24 cellular contexts compared by ENCODE assay signal in the genomic region with DNA sequence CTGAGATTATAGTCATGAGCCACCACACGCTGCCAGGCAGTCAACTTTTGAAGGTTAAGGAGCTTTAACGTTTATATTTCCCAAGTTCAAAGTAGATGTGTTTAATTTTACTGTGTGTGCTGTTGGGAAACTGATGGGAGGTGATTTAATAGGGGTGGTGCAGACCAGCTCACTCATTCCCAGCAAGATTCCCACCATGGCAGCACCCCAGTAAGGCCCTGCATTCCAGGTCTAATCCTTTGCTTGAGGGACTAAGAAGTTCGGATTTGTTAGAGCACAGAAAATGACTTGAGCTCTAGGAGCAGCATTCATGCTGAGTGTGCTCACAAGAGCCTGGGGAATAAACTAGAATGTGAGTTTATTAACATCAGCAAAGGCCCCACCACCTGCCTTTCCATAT. TPM values are rescaled to one million over a fixed set of nuclear protein-coding genes. Genes with fewer than 3 reads are reported as not detected.
A peak's percentile ranks its signal among the peaks of the same experiment; 100 is the strongest.
DNase-seq lines count a peak whose midpoint lies in the region; ATAC-seq and TF ChIP-seq lines count a peak whose summit lies in the region.
"Had no signal": no experiment of that assay in that cellular context is flagged by ENCODE, and none has a peak within 500 bp of the region (broad histone marks: within the 10 kb centered on the region; RNA-seq: fewer than 3 reads in every experiment).

No MANE protein-coding gene starts in this region.

- H3K36me3 ChIP-seq in ascending aorta (peaks cover 3 to 5% of the 10 kb centered on the region in 2 donors), gastroesophageal sphincter (peaks cover 0 to 56% of the 10 kb centered on the region in 2 donors), skeletal muscle satellite cell (ENCODE audit: insufficient read depth, low read length) (peaks cover 20% of the 10 kb centered on the region)
- H3K36me3 ChIP-seq: MG63 had no signal

- no peak overlapping the region for H3K4me3 ChIP-seq in AG04450 (ENCODE audit: low read depth, low read length)
- no peak overlapping the region for H3K4me3 ChIP-seq in ascending aorta
- no peak overlapping the region for H3K4me3 ChIP-seq in gastroesophageal sphincter
- no peak overlapping the region for H3K4me3 ChIP-seq in skeletal muscle satellite cell (ENCODE audit: low read length)
- H3K4me3 ChIP-seq: GM12878, MG63, SK-N-MC had no signal

- peaks cover 6 to 16% of the 10 kb centered on the region in 2 donors for H3K4me1 ChIP-seq in ascending aorta
- peaks cover 0 to 14% (median 11%) of the 10 kb centered on the region in 3 donors for H3K4me1 ChIP-seq in gastroesophageal sphincter
- H3K4me1 ChIP-seq in skeletal muscle satellite cell (ENCODE audit: control insufficient read depth, insufficient read depth, low read length): peaks cover 25% of the 10 kb centered on the region

- 58 to 71% methylated on average over 1 to 3 of the region's 3 CpGs for WGBS in gastroesophageal sphincter (ENCODE audit: low coverage in 1 of 2), 2 donors

- DNase-seq in AG04450 (ENCODE audit: low read depth, low spot score) (no peak), ascending aorta (ENCODE audit: low spot score in 2 of 2) (no peak), DMS153 treated with DMSO at 0.1 percent for 48 hours (lab: John Stamatoyannopoulos, UW; ENCODE audit: unreplicated experiment) (no peak), GDM1 (lab: John Stamatoyannopoulos, UW) (no peak)
- DNase-seq: CD4-positive, alpha-beta T cell; DMS153; HFFc6; MG63; NCI-H1092 treated with DMSO at 0.1 percent for 48 hours; NCI-H2081 treated with DMSO at 0.1 percent for 48 hours; NCI-H446 treated with DMSO at 0.1 percent for 48 hours; NCI-H69; SHP77 had no signal

- H3K9me3 ChIP-seq in AG04450 (ENCODE audit: control insufficient read depth, insufficient read depth, low read length): no peaks in the 10 kb centered on the region
- no peaks in the 10 kb centered on the region for H3K9me3 ChIP-seq in ascending aorta
- H3K9me3 ChIP-seq in gastroesophageal sphincter: no peaks in the 10 kb centered on the region
- H3K9me3 ChIP-seq in skeletal muscle satellite cell (replicated peaks; ENCODE audit: low read length): no peaks in the 10 kb centered on the region
- H3K9me3 ChIP-seq: MG63 had no signal

- peak overlapping the region; percentile 7 for H3K4me2 ChIP-seq in skeletal muscle satellite cell (ENCODE audit: low read length)

- intact Hi-C loops in ascending aorta (cut with DNase I): loop anchor here (2.0 kb wide), 1 partner anchor 25 kb away; a partner anchor contains a TSS

- H3K27me3 ChIP-seq in AG04450 (ENCODE audit: control insufficient read depth, insufficient read depth, low read length): no peaks in the 10 kb centered on the region
- H3K27me3 ChIP-seq in ascending aorta: no peaks in the 10 kb centered on the region
- H3K27me3 ChIP-seq in gastroesophageal sphincter: no peaks in the 10 kb centered on the region
- H3K27me3 ChIP-seq in skeletal muscle satellite cell (ENCODE audit: control insufficient read depth, insufficient read depth, low read length): no peaks in the 10 kb centered on the region
- H3K27me3 ChIP-seq: MG63 had no signal

- no peak overlapping the region for H3K9ac ChIP-seq in skeletal muscle satellite cell (ENCODE audit: low read depth, low read length)

- TF ChIP-seq CTCF in AG04450 (IDR thresholded peaks at IDR 0.05; ENCODE audit: low read depth, low read length) (no peak), ascending aorta (IDR thresholded peaks at IDR 0.05) (no peak), gastroesophageal sphincter (IDR thresholded peaks at IDR 0.05) (no peak)

- H3K27ac ChIP-seq in AG04450 (ENCODE audit: low read depth, low read length): peak overlapping the region; percentile 43
- peak overlapping the region; percentile 73 to 78 for H3K27ac ChIP-seq in ascending aorta
- peak overlapping the region in 3 of 4 donors; percentile 22 to 78 (median 75) for H3K27ac ChIP-seq in gastroesophageal sphincter
- H3K27ac ChIP-seq: HL-60, SK-N-MC had no signal

- ATAC-seq in gastroesophageal sphincter: no peak
- ATAC-seq in GM18867 (IDR thresholded peaks at IDR 0.05; ENCODE audit: unreplicated experiment): no peak
- no peak for ATAC-seq in activated CD4-positive, CD25-positive, alpha-beta regulatory T cell treated with anti-CD3 and anti-CD28 coated beads, Interleukin-2, amount 50 U/mL, for 24 hours
- ATAC-seq: GM12878 had no signal

- no peak for TF ChIP-seq POLR2A in gastroesophageal sphincter (IDR thresholded peaks at IDR 0.05)

- POLR2A ChIA-PET in AG04450 (lab: Yijun Ruan, JAX): no interaction called here

- no peak for TF ChIP-seq EP300 in gastroesophageal sphincter (IDR thresholded peaks at IDR 0.05)

- CTCF ChIA-PET in AG04450 (lab: Charles Lee): interaction anchor here (1.7 to 1.9 kb wide), 2 partner anchors 30 to 374 kb away, joined by 6 to 7 read pairs; no protein-coding TSS in a partner anchor

RNA-seq across cellular contexts. Expression of a gene that starts 25.2 kb away (rescaled TPM):
- 8.9 and 11.0 TPM in 2 replicates for polyA plus RNA-seq in AG04450 (2011; rRNA removed)
- polyA minus RNA-seq in AG04450 (2011; rRNA and poly(A)+ RNA removed): 13.8 and 17.2 TPM in 2 replicates
- 6.3 TPM for total RNA-seq in ascending aorta
- 10 to 100 TPM; 16.1 to 26.7 (median 21.4) TPM for total RNA-seq in gastroesophageal sphincter
- 20.5 and 23.4 TPM in 2 replicates for total RNA-seq in skeletal muscle satellite cell (2012; rRNA removed)

RNA-seq across cellular contexts. Expression of a gene that starts 35.8 kb away (rescaled TPM):
- polyA plus RNA-seq in AG04450 (2011; rRNA removed): not detected in 2 replicates
- not detected in 2 replicates for polyA minus RNA-seq in AG04450 (2011; rRNA and poly(A)+ RNA removed)
- not detected for total RNA-seq in ascending aorta
- 1 to 10 TPM in 1 of 4 donors, not detected in 3; 1.3 TPM for total RNA-seq in gastroesophageal sphincter
- total RNA-seq in skeletal muscle satellite cell (2012; rRNA removed): not detected in 2 replicates
- total RNA-seq: A172; CD4-positive, alpha-beta T cell; H4; HFFc6; HT1080 had no signal
- polyA plus RNA-seq: BJ had no signal

RNA-seq across cellular contexts. Expression of a gene that starts 47.4 kb away (rescaled TPM):
- polyA plus RNA-seq in AG04450 (2011; rRNA removed): 59.7 and 62.3 TPM in 2 replicates
- polyA minus RNA-seq in AG04450 (2011; rRNA and poly(A)+ RNA removed): 51.4 and 57.4 TPM in 2 replicates
- total RNA-seq in ascending aorta (25.2 TPM), gastroesophageal sphincter (10 to 100 TPM; 37.0 to 50.4 (median 38.3) TPM)
- 39.3 and 41.3 TPM in 2 replicates for total RNA-seq in skeletal muscle satellite cell (2012; rRNA removed)
